ENCODE assay signal across 13 cellular contexts in the genomic region with DNA sequence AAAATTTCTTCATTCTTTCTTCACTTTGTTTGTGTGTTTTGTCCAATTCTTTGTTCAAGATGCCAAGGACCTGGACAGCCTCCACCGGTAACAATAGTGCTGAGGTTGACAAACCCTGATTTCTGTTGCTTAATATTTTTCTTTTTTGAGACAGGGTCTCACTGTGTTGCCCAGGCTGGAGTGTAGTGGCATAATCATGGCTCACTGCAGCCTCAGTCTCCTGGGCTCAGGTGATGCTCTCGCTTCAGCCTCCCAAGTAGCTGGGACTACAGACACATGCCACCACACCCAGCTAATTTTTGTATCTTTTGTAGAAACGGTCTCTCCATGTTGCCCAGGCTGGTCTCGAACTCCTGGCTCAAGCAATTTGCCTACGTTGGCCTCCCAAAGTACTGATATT. TPM values are rescaled to one million over a fixed set of nuclear protein-coding genes. Genes with fewer than 3 reads are reported as not detected.
"Had no signal": no experiment of that assay in that cellular context is flagged by ENCODE, and none has a peak within 500 bp of the region (broad histone marks: within the 10 kb centered on the region; RNA-seq: fewer than 3 reads in every experiment).

No MANE protein-coding gene starts in this region.

RNA-seq across cellular contexts. Expression of gene TMEM61, which starts 16.6 kb away (rescaled TPM):
- total RNA-seq: subcutaneous adipose tissue, temporal lobe, urinary bladder had no signal

RNA-seq across cellular contexts. Expression of gene BSND, which starts 34.9 kb away (rescaled TPM):
- total RNA-seq: stomach, subcutaneous adipose tissue, suprapubic skin, temporal lobe, thoracic aorta, thyroid gland, tibial nerve, transverse colon, upper lobe of right lung, ureter, urinary bladder, uterus, vagina had no signal
- polyA plus RNA-seq: stomach, urinary bladder had no signal
